ENCODE assay signal across 25 cellular contexts in the genomic region with DNA sequence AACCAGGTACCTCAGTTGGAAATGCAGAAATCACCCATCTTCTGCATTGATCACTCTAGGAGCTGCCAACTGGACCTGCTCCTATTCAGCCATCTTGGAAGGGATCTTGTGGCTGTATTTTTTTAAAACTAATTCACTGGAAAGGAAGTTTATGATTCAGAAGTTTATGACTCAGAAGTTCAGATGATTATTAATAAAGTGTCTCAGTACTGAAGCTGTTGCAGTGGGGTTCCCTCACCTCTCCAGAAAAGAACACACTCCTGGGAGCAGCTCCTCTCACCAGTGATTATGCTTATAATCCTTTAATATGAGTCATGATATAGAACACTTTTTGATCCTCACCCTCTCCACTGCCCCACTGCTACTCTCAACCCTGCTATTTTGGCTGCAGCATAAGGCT.
"Had no signal": no experiment of that assay in that cellular context is flagged by ENCODE, and none has a peak within 500 bp of the region (broad histone marks: within the 10 kb centered on the region; RNA-seq: fewer than 3 reads in every experiment).

No MANE protein-coding gene starts in this region.

- H3K9me3 ChIP-seq: breast epithelium, SJSA1 had no signal

- H3K36me3 ChIP-seq: breast epithelium, SJSA1 had no signal

- H3K27me3 ChIP-seq: breast epithelium, SJSA1 had no signal

- DNase-seq: activated CD4-positive, alpha-beta T cell treated with anti-CD3 and anti-CD28 coated beads for 48 hours; activated CD4-positive, alpha-beta T cell treated with anti-CD3 and anti-CD28 coated beads, Interleukin-2, amount 50 U/mL, for 4 hours; activated CD4-positive, CD25-positive, alpha-beta regulatory T cell treated with anti-CD3 and anti-CD28 coated beads, Interleukin-2, amount 50 U/mL, for 72 hours; activated CD8-positive, alpha-beta T cell treated with anti-CD3 and anti-CD28 coated beads, Interleukin-2, amount 10 ng/mL, durations not matched to agents 7 days and 5 days; activated effector memory CD4-positive, alpha-beta T cell treated with Interleukin-2 at 50 U/mL for 16 hours; activated naive CD4-positive, alpha-beta T cell; activated T-cell treated with anti-CD3 and anti-CD28 coated beads, Interleukin-2, amount 50 U/mL, for 24 hours; aorta; central memory CD4-positive, alpha-beta T cell; IMR-90; KBM-7; MV-4-11; NCI-H1092 treated with DMSO at 0.1 percent for 48 hours; NCI-H1694 treated with DMSO at 0.1 percent for 48 hours; NCI-H2029 treated with DMSO at 0.1 percent for 48 hours; NCI-H446 treated with DMSO at 0.1 percent for 48 hours; NCI-H524 treated with DMSO at 0.1 percent for 48 hours; NCI-H774; SHP77; SW 1271 had no signal

- H3K4me3 ChIP-seq: breast epithelium, SJSA1 had no signal

- H3K4me1 ChIP-seq: breast epithelium, SJSA1 had no signal

- H3K27ac ChIP-seq: breast epithelium, SJSA1 had no signal

- ATAC-seq: activated CD8-positive, alpha-beta T cell treated with anti-CD3 and anti-CD28 coated beads, Interleukin-2, amount 10 ng/mL, durations not matched to agents 7 days and 5 days; Panc1; SK-N-SH treated with all-trans-retinoic acid at 6 μM for 48 hours; WTC11 had no signal
